In the genomic region with DNA sequence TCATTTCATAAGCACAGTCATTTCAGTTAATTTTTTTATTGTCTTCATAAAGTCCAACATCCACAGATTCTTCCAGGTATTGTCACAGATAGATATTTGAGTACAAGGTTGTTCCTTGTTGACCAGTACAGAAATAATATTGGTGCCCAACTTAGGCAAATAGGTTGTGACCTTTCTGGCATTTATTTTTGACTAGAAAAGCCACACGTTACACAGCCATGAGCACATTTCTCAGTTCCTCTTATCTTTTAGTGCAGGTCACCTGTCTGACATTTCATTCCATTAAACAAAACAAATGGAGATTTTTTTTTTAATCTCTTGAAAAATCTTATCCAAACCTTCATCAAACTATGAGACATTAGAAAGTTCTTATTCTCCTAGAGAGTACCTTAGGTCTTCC, we compare ENCODE assay signal across 14 cellular contexts.
A peak's percentile ranks its signal among the peaks of the same experiment; 100 is the strongest.
DNase-seq lines count a peak whose midpoint lies in the region; ATAC-seq, FAIRE-seq and TF ChIP-seq lines count a peak whose summit lies in the region.
"Had no signal": no experiment of that assay in that cellular context is flagged by ENCODE, and none has a peak within 500 bp of the region (broad histone marks: within the 10 kb centered on the region; RNA-seq: fewer than 3 reads in every experiment).

No MANE protein-coding gene starts in this region.

- ATAC-seq in GM18505 (IDR thresholded peaks at IDR 0.05; ENCODE audit: unreplicated experiment) = peak; percentile 89
- peak; percentile 86 for ATAC-seq in GM19467 (IDR thresholded peaks at IDR 0.05; ENCODE audit: unreplicated experiment)
- peak; percentile 88 for ATAC-seq in HG02884 (IDR thresholded peaks at IDR 0.05; ENCODE audit: unreplicated experiment)
- ATAC-seq in HG03565 (IDR thresholded peaks at IDR 0.05; ENCODE audit: unreplicated experiment) = peak; percentile 94
- ATAC-seq: upper lobe of right lung had no signal

- CTCF ChIA-PET in CD8-positive, alpha-beta memory T cell (lab: Charles Lee) = no interaction called here

- no peaks in the 10 kb centered on the region for H3K27me3 ChIP-seq in CD8-positive, alpha-beta memory T cell (ENCODE audit: insufficient read depth, low read length, poor library complexity, severe bottlenecking)
- H3K27me3 ChIP-seq: upper lobe of right lung had no signal

- no peak overlapping the region for H3K27ac Mint-ChIP-seq in CD8-positive, alpha-beta memory T cell
- H3K27ac Mint-ChIP-seq: activated CD4-positive, alpha-beta memory T cell treated with anti-CD3 and anti-CD28 coated beads for 36 hours had no signal

- POLR2A ChIA-PET in CD8-positive, alpha-beta memory T cell (lab: Charles Lee) = no interaction called here

- H3K36me3 Mint-ChIP-seq in CD8-positive, alpha-beta memory T cell = no peaks in the 10 kb centered on the region
- H3K36me3 Mint-ChIP-seq: activated CD4-positive, alpha-beta memory T cell treated with anti-CD3 and anti-CD28 coated beads for 36 hours had no signal

- H3K27ac ChIP-seq in CD8-positive, alpha-beta memory T cell (ENCODE audit: low read depth, low read length) = no peak overlapping the region
- H3K27ac ChIP-seq: upper lobe of right lung had no signal

- H3K9me3 ChIP-seq in CD8-positive, alpha-beta memory T cell (ENCODE audit: low read length) = no peaks in the 10 kb centered on the region
- H3K9me3 ChIP-seq: upper lobe of right lung had no signal

- peaks cover 0 to 2% (median 0%) of the 10 kb centered on the region in 5 donors for H3K9me3 Mint-ChIP-seq in CD8-positive, alpha-beta memory T cell
- H3K9me3 Mint-ChIP-seq: activated CD4-positive, alpha-beta memory T cell treated with anti-CD3 and anti-CD28 coated beads for 36 hours had no signal

- TF ChIP-seq POLR2A in GM18505 (IDR thresholded peaks at IDR 0.05; ENCODE audit: borderline replicate concordance, extremely low read depth, insufficient read depth, insufficient read length) (no peak), GM12892 (IDR thresholded peaks at IDR 0.05; ENCODE audit: low read depth, low read length) (no peak)

- no peaks in the 10 kb centered on the region for H3K36me3 ChIP-seq in CD8-positive, alpha-beta memory T cell (ENCODE audit: insufficient read depth, low read length)
- H3K36me3 ChIP-seq: upper lobe of right lung had no signal

- no peak overlapping the region for H3K4me3 Mint-ChIP-seq in CD8-positive, alpha-beta memory T cell
- H3K4me3 Mint-ChIP-seq: activated CD4-positive, alpha-beta memory T cell treated with anti-CD3 and anti-CD28 coated beads for 36 hours had no signal

- FAIRE-seq in GM12892 (lab: Jason Lieb, UNC) = no peak

- no peak for DNase-seq in kidney glomerular epithelial cell (lab: John Stamatoyannopoulos, UW)
- DNase-seq in CD8-positive, alpha-beta memory T cell = no peak
- DNase-seq in mesenteric fat pad (ENCODE audit: low spot score) = no peak
- no peak for DNase-seq in GM12892 (ENCODE audit: insufficient read length)
- DNase-seq: activated CD4-positive, alpha-beta memory T cell treated with anti-CD3 and anti-CD28 coated beads for 36 hours; EL; HCEC 1CT; head of caudate nucleus; NCI-H446; upper lobe of right lung had no signal

- no peaks in the 10 kb centered on the region for H3K4me1 ChIP-seq in CD8-positive, alpha-beta memory T cell (ENCODE audit: insufficient read depth, low read length)
- H3K4me1 ChIP-seq: upper lobe of right lung had no signal

- no peaks in the 10 kb centered on the region for H3K4me1 Mint-ChIP-seq in CD8-positive, alpha-beta memory T cell

- H3K4me3 ChIP-seq in CD8-positive, alpha-beta memory T cell (ENCODE audit: low read length) = no peak overlapping the region
- H3K4me3 ChIP-seq: upper lobe of right lung had no signal

- H3K27me3 Mint-ChIP-seq in CD8-positive, alpha-beta memory T cell = peaks cover 2 to 4% of the 10 kb centered on the region in 2 donors
- H3K27me3 Mint-ChIP-seq: activated CD4-positive, alpha-beta memory T cell treated with anti-CD3 and anti-CD28 coated beads for 36 hours had no signal
